18 cellular contexts compared by ENCODE assay signal in the genomic region with DNA sequence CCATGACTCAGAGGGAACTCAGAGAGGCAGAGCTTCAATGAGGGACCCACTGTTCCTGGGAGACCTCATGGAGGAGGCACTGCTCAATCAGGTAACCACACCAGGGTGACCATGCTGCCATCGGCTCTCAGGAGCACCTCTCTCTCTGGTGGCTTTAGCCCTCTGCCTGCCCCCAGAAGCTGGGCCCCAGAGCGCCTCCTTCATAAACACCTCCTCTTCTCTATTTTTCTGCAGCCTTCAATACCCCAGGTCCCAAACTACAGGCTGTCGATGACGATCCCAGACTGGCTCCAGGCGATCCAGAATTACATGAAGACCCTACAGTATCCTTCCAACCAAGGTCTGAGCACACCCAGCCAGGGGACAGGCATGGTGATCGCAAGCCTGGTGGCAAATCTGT. TPM values are rescaled to one million over a fixed set of nuclear protein-coding genes. Genes with fewer than 3 reads are reported as not detected.
DNase-seq lines count a peak whose midpoint lies in the region; ATAC-seq, FAIRE-seq and TF ChIP-seq lines count a peak whose summit lies in the region.
"Had no signal": no experiment of that assay in that cellular context is flagged by ENCODE, and none has a peak within 500 bp of the region (broad histone marks: within the 10 kb centered on the region; RNA-seq: fewer than 3 reads in every experiment).

No MANE protein-coding gene starts in this region.

- no peaks in the 10 kb centered on the region for H3K23me2 ChIP-seq in H1 (ENCODE audit: low read depth, low read length)

- H3K4me3 ChIP-seq in GM23338 = no peak overlapping the region
- H3K4me3 ChIP-seq in H1 (ENCODE audit: extremely low read depth in 1 of 4, insufficient read depth in 2 of 4, low read depth in 3 of 4, low read length in 4 of 4) = no peak overlapping the region
- no peak overlapping the region for H3K4me3 ChIP-seq in neuronal stem cell (ENCODE audit: low read length in 2 of 2)
- no peak overlapping the region for H3K4me3 ChIP-seq in upper lobe of left lung
- H3K4me3 ChIP-seq: GM23248 had no signal

- CTCF ChIA-PET in WTC11 (lab: Charles Lee) = no interaction called here
- CTCF ChIA-PET in H1 (lab: Charles Lee; ENCODE audit: partially characterized antibody) = interaction anchor here (1.1 to 2.1 kb wide), 2 partner anchors 17 to 37 kb away, joined by 3 to 5 read pairs; no protein-coding TSS in a partner anchor

- H3K18ac ChIP-seq in H1 (ENCODE audit: extremely low read depth, low read length) (no peak overlapping the region), neuronal stem cell (ENCODE audit: low read length) (no peak overlapping the region)

- no peak for TF ChIP-seq RAD21 in H1 (IDR thresholded peaks at IDR 0.05 in 1 of 2, conservative IDR thresholded peaks at IDR 0.05 in 1 of 2; ENCODE audit: low read depth in 2 of 2, low read length in 2 of 2)

- ATAC-seq in GM23338 (no peak), WTC11 (no peak), upper lobe of left lung (ENCODE audit: low FRiP score in 2 of 2) (no peak)
- ATAC-seq: CD8-positive, alpha-beta T cell had no signal

- no peaks in the 10 kb centered on the region; the same call in 1 of the 2 replicates for H3K9me2 ChIP-seq in GM23338 (ENCODE audit: insufficient read depth)

- H3K14ac ChIP-seq in H1 (ENCODE audit: insufficient read length) = no peak overlapping the region
- H3K14ac ChIP-seq in neuronal stem cell (ENCODE audit: low read length) = no peak overlapping the region

- DNase-seq in GM23338 (ENCODE audit: low spot score) = no peak
- DNase-seq in WTC11 (ENCODE audit: low spot score) = no peak
- DNase-seq in H1 (ENCODE audit: low read depth in 1 of 2, low spot score in 2 of 2) = no peak
- no peak for DNase-seq in neuronal stem cell (ENCODE audit: low spot score)
- no peak for DNase-seq in upper lobe of left lung
- DNase-seq in activated T-cell treated with anti-CD3 and anti-CD28 coated beads, Interleukin-2, amount 50 U/mL, for 24 hours = no peak
- DNase-seq in NCI-H146 (lab: John Stamatoyannopoulos, UW) = no peak
- no peak for DNase-seq in stimulated activated naive CD4-positive, alpha-beta T cell treated with Interleukin-2 at 50 U/mL for 16 hours (lab: John Stamatoyannopoulos, UW)
- DNase-seq: Caco-2; CD4-positive, CD25-positive, alpha-beta regulatory T cell; CD8-positive, alpha-beta T cell; DMS153; DND-41; GM23248; HCEC 1CT had no signal

- no peak overlapping the region; the same call in 1 of the 2 replicates for H2BK5ac ChIP-seq in H1 (ENCODE audit: low read depth, low read length)
- H2BK5ac ChIP-seq in neuronal stem cell (ENCODE audit: low read length) = no peak overlapping the region

- POLR2A ChIA-PET in WTC11 (lab: Charles Lee) (no interaction called here), H1 (lab: Charles Lee; ENCODE audit: partially characterized antibody) (interaction anchor here (0.9 to 12.7 kb wide), 7 partner anchors 9 to 46 kb away, joined by 3 to 240 read pairs (median 7); a partner anchor contains a TSS)

- H3F3A ChIP-seq in GM23338 (replicated peaks; ENCODE audit: low read depth) = peaks cover 79% of the 10 kb centered on the region

- H3K9me3 Mint-ChIP-seq in GM23338 (no peaks in the 10 kb centered on the region; the same call in 2 of the 3 replicates), WTC11 (no peaks in the 10 kb centered on the region)
- H3K9me3 Mint-ChIP-seq in activated T-cell treated with anti-CD3 and anti-CD28 coated beads, Interleukin-2, amount 50 U/mL, for 24 hours = no peaks in the 10 kb centered on the region
- H3K9me3 Mint-ChIP-seq: CD8-positive, alpha-beta T cell had no signal

- H2BK15ac ChIP-seq in H1 (ENCODE audit: low read length) (no peak overlapping the region), neuronal stem cell (ENCODE audit: low read length) (no peak overlapping the region)

- H3K27ac ChIP-seq in GM23338 (ENCODE audit: low read depth) (peak overlapping the region; percentile 85), H1 (ENCODE audit: low read depth, low read length) (no peak overlapping the region), neuronal stem cell (replicated peaks; ENCODE audit: low read length) (no peak overlapping the region), upper lobe of left lung (no peak overlapping the region)
- H3K27ac ChIP-seq: C4-2B, GM23248 had no signal

- no peak for FAIRE-seq in H1 (lab: Jason Lieb, UNC)
- FAIRE-seq: G401.6, H54 had no signal

- H2BK20ac ChIP-seq in H1 (ENCODE audit: low read length) = no peak overlapping the region

- H2BK120ac ChIP-seq in H1 (replicated peaks; ENCODE audit: low read depth, low read length) (no peak overlapping the region), neuronal stem cell (ENCODE audit: low read depth, low read length) (no peak overlapping the region)

- H3K4me1 ChIP-seq in GM23338 (ENCODE audit: insufficient read depth) (peaks cover 54% of the 10 kb centered on the region), H1 (replicated peaks in 1 of 4; ENCODE audit: control insufficient read depth in 3 of 4, insufficient read depth in 4 of 4, low read length in 3 of 4) (peaks cover 2 to 9% (median 6%) of the 10 kb centered on the region in 4 experiments; a peak in 5 of 7 replicates), neuronal stem cell (ENCODE audit: control insufficient read depth in 2 of 2, insufficient read depth in 1 of 2, low read depth in 1 of 2, low read length in 2 of 2) (peaks cover 0 to 1% of the 10 kb centered on the region in 2 donors), upper lobe of left lung (no peaks in the 10 kb centered on the region)
- H3K4me1 ChIP-seq: Caco-2 had no signal

- TF ChIP-seq POLR2A in H1 (IDR thresholded peaks at IDR 0.05; ENCODE audit: control extremely low read depth in 1 of 2, low read depth in 2 of 2, low read length in 2 of 2) (no peak; a peak in 1 of 3 replicates), upper lobe of left lung (IDR thresholded peaks at IDR 0.05) (no peak)

- no peak for TF ChIP-seq CTCF in GM23338 (conservative IDR thresholded peaks at IDR 0.05; ENCODE audit: low read depth in 2 of 2)
- TF ChIP-seq CTCF in WTC11 (IDR thresholded peaks at IDR 0.05) = no peak
- TF ChIP-seq CTCF in H1 (IDR thresholded peaks at IDR 0.05; ENCODE audit: control extremely low read depth in 1 of 3, insufficient read depth in 1 of 3, low read depth in 1 of 3, low read length in 3 of 3) = no peak
- no peak for TF ChIP-seq CTCF in upper lobe of left lung (IDR thresholded peaks at IDR 0.05)

- H3K27me3 ChIP-seq in GM23338 (ENCODE audit: insufficient read depth) (no peaks in the 10 kb centered on the region), H1 (replicated peaks in 1 of 4; ENCODE audit: control insufficient read depth in 3 of 4, extremely low read depth in 1 of 4, insufficient read depth in 3 of 4, low read length in 3 of 4) (no peaks in the 10 kb centered on the region), neuronal stem cell (ENCODE audit: control insufficient read depth in 3 of 3, insufficient read depth in 3 of 3, low read depth in 1 of 3, low read length in 3 of 3) (no peaks in the 10 kb centered on the region), upper lobe of left lung (no peaks in the 10 kb centered on the region)

- H3K4me2 ChIP-seq in GM23338 (no peak overlapping the region), H1 (ENCODE audit: insufficient read depth in 1 of 2, low read depth in 2 of 2, low read length in 2 of 2) (no peak overlapping the region), neuronal stem cell (ENCODE audit: insufficient read depth, low read length, poor library complexity, severe bottlenecking) (no peak overlapping the region)

- H3K23ac ChIP-seq in H1 (ENCODE audit: insufficient read length) = no peak overlapping the region
- peak overlapping the region; percentile 4 for H3K23ac ChIP-seq in neuronal stem cell (ENCODE audit: low read depth, low read length, poor library complexity)

- H3K27me3 Mint-ChIP-seq in GM23338 (ENCODE audit: insufficient read depth, low read depth, poor library complexity) (peaks cover 35% of the 10 kb centered on the region), WTC11 (ENCODE audit: low read depth) (no peaks in the 10 kb centered on the region)
- H3K27me3 Mint-ChIP-seq in activated T-cell treated with anti-CD3 and anti-CD28 coated beads, Interleukin-2, amount 50 U/mL, for 24 hours = peaks cover 35% of the 10 kb centered on the region

- peaks cover 97% of the 10 kb centered on the region for H3K36me3 ChIP-seq in GM23338 (ENCODE audit: insufficient read depth)
- H3K36me3 ChIP-seq in H1 (ENCODE audit: control insufficient read depth in 2 of 4, insufficient read depth in 4 of 4, low read length in 3 of 4) = peaks cover 47 to 99% (median 89%) of the 10 kb centered on the region in 4 experiments
- peaks cover 7 to 20% of the 10 kb centered on the region in 2 donors for H3K36me3 ChIP-seq in neuronal stem cell (replicated peaks in 1 of 2; ENCODE audit: control insufficient read depth in 2 of 2, insufficient read depth in 2 of 2, low read length in 2 of 2)
- H3K36me3 ChIP-seq in upper lobe of left lung = no peaks in the 10 kb centered on the region

- no peak overlapping the region for H3K56ac ChIP-seq in H1 (replicated peaks; ENCODE audit: insufficient read length, low read depth, low read length)

- H3K79me1 ChIP-seq in H1 (ENCODE audit: low read depth, low read length) (peaks cover 11% of the 10 kb centered on the region), neuronal stem cell (ENCODE audit: low read depth, low read length) (no peaks in the 10 kb centered on the region)

- no peak overlapping the region for H4K91ac ChIP-seq in H1 (replicated peaks; ENCODE audit: insufficient read length, low read length)
- H4K91ac ChIP-seq in neuronal stem cell (ENCODE audit: low read depth, low read length, poor library complexity) = no peak overlapping the region

- H4K8ac ChIP-seq in H1 (ENCODE audit: extremely low read depth, insufficient read depth, low read length) = peak overlapping the region; percentile 36; the same call in 1 of the 2 replicates
- no peak overlapping the region for H4K8ac ChIP-seq in neuronal stem cell (ENCODE audit: low read depth, low read length)

- no peak overlapping the region for H2BK12ac ChIP-seq in H1 (ENCODE audit: low read depth, low read length)
- no peak overlapping the region for H2BK12ac ChIP-seq in neuronal stem cell (ENCODE audit: low read length)

- peaks cover 100% of the 10 kb centered on the region for H3K36me3 Mint-ChIP-seq in GM23338 (ENCODE audit: low read depth)
- H3K36me3 Mint-ChIP-seq in WTC11 = peaks cover 100% of the 10 kb centered on the region
- no peaks in the 10 kb centered on the region for H3K36me3 Mint-ChIP-seq in activated T-cell treated with anti-CD3 and anti-CD28 coated beads, Interleukin-2, amount 50 U/mL, for 24 hours (ENCODE audit: low read depth)
- H3K36me3 Mint-ChIP-seq: CD4-positive, CD25-positive, alpha-beta regulatory T cell; CD8-positive, alpha-beta T cell had no signal

- H3K4ac ChIP-seq in H1 (replicated peaks; ENCODE audit: insufficient read length, low read depth, low read length) = no peak overlapping the region
- no peak overlapping the region for H3K4ac ChIP-seq in neuronal stem cell (ENCODE audit: low read length)

- no peak overlapping the region; the same call in 2 of the 3 replicates for H3K4me3 Mint-ChIP-seq in GM23338
- H3K4me3 Mint-ChIP-seq in WTC11 = no peak overlapping the region
- no peak overlapping the region for H3K4me3 Mint-ChIP-seq in activated T-cell treated with anti-CD3 and anti-CD28 coated beads, Interleukin-2, amount 50 U/mL, for 24 hours
- H3K4me3 Mint-ChIP-seq: CD4-positive, CD25-positive, alpha-beta regulatory T cell; CD8-positive, alpha-beta T cell had no signal

- no peak for TF ChIP-seq EP300 in H1 (IDR thresholded peaks at IDR 0.05; ENCODE audit: borderline replicate concordance in 1 of 2, low read depth in 2 of 2, low read length in 2 of 2)
- TF ChIP-seq EP300 in upper lobe of left lung (IDR thresholded peaks at IDR 0.05) = no peak

- no peak overlapping the region for H4K5ac ChIP-seq in H1 (ENCODE audit: insufficient read length, low read depth, low read length)

- H3K27ac Mint-ChIP-seq in GM23338 (peak overlapping the region; percentile 84), WTC11 (peak overlapping the region; percentile 75)
- no peak overlapping the region for H3K27ac Mint-ChIP-seq in activated T-cell treated with anti-CD3 and anti-CD28 coated beads, Interleukin-2, amount 50 U/mL, for 24 hours
- H3K27ac Mint-ChIP-seq: CD4-positive, CD25-positive, alpha-beta regulatory T cell; CD8-positive, alpha-beta T cell had no signal

- H3K9me3 ChIP-seq in H1 (ENCODE audit: insufficient read depth in 2 of 2, low read depth in 1 of 2, low read length in 1 of 2) (no peaks in the 10 kb centered on the region), neuronal stem cell (replicated peaks in 1 of 2; ENCODE audit: control insufficient read depth in 2 of 2, insufficient read depth in 1 of 2, low read depth in 1 of 2, low read length in 2 of 2) (peaks cover 0 to 2% of the 10 kb centered on the region in 2 donors), upper lobe of left lung (no peaks in the 10 kb centered on the region)
- H3K9me3 ChIP-seq: Caco-2 had no signal

- H3K79me2 ChIP-seq in GM23338 (replicated peaks; ENCODE audit: insufficient read depth) (peaks cover 52% of the 10 kb centered on the region), H1 (ENCODE audit: control insufficient read depth in 1 of 2, insufficient read depth in 2 of 2, low read length in 2 of 2) (peaks cover 0 to 34% of the 10 kb centered on the region in 2 experiments; a peak in 2 of 4 replicates)

- no peak overlapping the region for H2AK5ac ChIP-seq in H1 (ENCODE audit: low read depth, low read length)
- H2AK5ac ChIP-seq in neuronal stem cell (ENCODE audit: low read depth, low read length) = no peak overlapping the region

- H3K9ac ChIP-seq in H1 (replicated peaks in 1 of 4; ENCODE audit: extremely low read depth in 1 of 4, low read depth in 3 of 4, low read length in 3 of 4) (no peak overlapping the region), neuronal stem cell (ENCODE audit: low read depth, low read length, poor library complexity) (no peak overlapping the region)
- H3K9ac ChIP-seq: GM23248 had no signal

- H2AFZ ChIP-seq in GM23338 = no peak overlapping the region
- no peak overlapping the region for H2AFZ ChIP-seq in H1 (ENCODE audit: low read length)
- no peak overlapping the region for H2AFZ ChIP-seq in neuronal stem cell (ENCODE audit: low read length)
- H2AFZ ChIP-seq: GM23248 had no signal

- H3K4me1 Mint-ChIP-seq in GM23338 (peaks cover 65% of the 10 kb centered on the region), WTC11 (peaks cover 79% of the 10 kb centered on the region)
- H3K4me1 Mint-ChIP-seq in activated T-cell treated with anti-CD3 and anti-CD28 coated beads, Interleukin-2, amount 50 U/mL, for 24 hours (ENCODE audit: low read depth) = no peaks in the 10 kb centered on the region

- WGBS in H1 (ENCODE audit: extremely low coverage in 1 of 2, insufficient coverage in 1 of 2, insufficient read length in 1 of 2, insufficient replicate concordance in 2 of 2, low coverage in 1 of 2, low lambda C conversion rate in 2 of 2, missing lambda C conversion rate in 1 of 2), 2 experiments = 94% methylated on average over 6 of the region's 6 CpGs; no CpG with 5 or more reads in 1 of the 2 experiments
- no CpG with 5 or more reads among the region's 6 CpGs for WGBS in neuronal stem cell (ENCODE audit: extremely low coverage in 2 of 2, insufficient read length in 2 of 2, insufficient replicate concordance in 1 of 2), 2 donors
- WGBS in upper lobe of left lung, 2 donors = 94 to 100% methylated on average over 6 of the region's 6 CpGs

- peaks cover 70% of the 10 kb centered on the region for H4K20me1 ChIP-seq in GM23338 (replicated peaks; ENCODE audit: insufficient read depth)
- H4K20me1 ChIP-seq in H1 (replicated peaks in 1 of 2; ENCODE audit: control insufficient read depth in 1 of 2, insufficient read depth in 2 of 2, low read length in 2 of 2) = peaks cover under 1 to 11% of the 10 kb centered on the region in 2 experiments

RNA-seq across cellular contexts. Expression of a gene that starts 10.6 kb away (rescaled TPM):
- 305 and 381 TPM in 2 replicates for total RNA-seq in GM23338 (2014; rRNA removed; shearing (Covaris generic))
- 129 and 136 TPM in 2 replicates for polyA plus RNA-seq in GM23338 (2016; fragmentation: Nextera tagmentation; extraction: Ambion mirVana)
- total RNA-seq in WTC11 (2021) = 251 to 303 TPM (median 254 TPM) in 3 replicates
- 184 and 187 TPM in 2 replicates for total RNA-seq in H1 (2021; fragmentation: NEBNext Ultra II Directional; extraction: Animal tissue kit (Norgen Biotek cat#: 25700))
- 44.0 and 51.4 TPM in 2 replicates for polyA plus RNA-seq in H1 (2011; rRNA removed)
- 58.3 TPM for polyA plus RNA-seq in H1 (2011; cell fraction: cytosol; rRNA removed)
- 162 TPM for polyA plus RNA-seq in H1 (2011; cell fraction: nucleus; rRNA removed)
- polyA plus RNA-seq in H1 (2012, experiment 1 of 2) = 80.3 to 102 TPM (median 93.1 TPM) in 4 replicates
- 13.9 TPM for polyA plus RNA-seq in H1 (2012, experiment 2 of 2)
- polyA plus RNA-seq in H1 (2013, experiment 1 of 2) = 125 TPM
- polyA plus RNA-seq in H1 (2013, experiment 2 of 2) = 109 TPM
- 145 and 147 TPM in 2 replicates for polyA minus RNA-seq in H1 (2011; rRNA and poly(A)+ RNA removed)
- 113 TPM for polyA minus RNA-seq in H1 (2011; cell fraction: cytosol; rRNA and poly(A)+ RNA removed)
- 237 TPM for polyA minus RNA-seq in H1 (2011; cell fraction: nucleus; rRNA and poly(A)+ RNA removed)
- 6.6 TPM for polyA plus RNA-seq in neuronal stem cell (2013, experiment 1 of 2)
- 6.6 TPM for polyA plus RNA-seq in neuronal stem cell (2013, experiment 2 of 2)
- total RNA-seq in upper lobe of left lung = 1 to 10 TPM in 4 of 6 donors, under 1 TPM in 2; 0.30 to 3.1 (median 1.4) TPM
- total RNA-seq: CD8-positive, alpha-beta T cell; GM23248 had no signal

RNA-seq across cellular contexts. Expression of a gene that starts 54.7 kb away (rescaled TPM):
- total RNA-seq in GM23338 (2014; rRNA removed; shearing (Covaris generic)) = 49.6 and 54.3 TPM in 2 replicates
- 14.6 and 15.2 TPM in 2 replicates for polyA plus RNA-seq in GM23338 (2016; fragmentation: Nextera tagmentation; extraction: Ambion mirVana)
- total RNA-seq in WTC11 (2021) = 38.6 to 41.7 TPM (median 40.2 TPM) in 3 replicates
- 36.0 and 39.9 TPM in 2 replicates for total RNA-seq in H1 (2021; fragmentation: NEBNext Ultra II Directional; extraction: Animal tissue kit (Norgen Biotek cat#: 25700))
- polyA plus RNA-seq in H1 (2011; rRNA removed) = 15.7 and 18.1 TPM in 2 replicates
- polyA plus RNA-seq in H1 (2011; cell fraction: cytosol; rRNA removed) = 17.6 TPM
- 14.5 TPM for polyA plus RNA-seq in H1 (2011; cell fraction: nucleus; rRNA removed)
- 17.1 to 25.9 TPM (median 19.9 TPM) in 4 replicates for polyA plus RNA-seq in H1 (2012, experiment 1 of 2)
- 3.5 TPM for polyA plus RNA-seq in H1 (2012, experiment 2 of 2)
- polyA plus RNA-seq in H1 (2013, experiment 1 of 2) = 24.0 TPM
- 20.7 TPM for polyA plus RNA-seq in H1 (2013, experiment 2 of 2)
- 29.8 and 44.0 TPM in 2 replicates for polyA minus RNA-seq in H1 (2011; rRNA and poly(A)+ RNA removed)
- polyA minus RNA-seq in H1 (2011; cell fraction: cytosol; rRNA and poly(A)+ RNA removed) = 27.1 TPM
- polyA minus RNA-seq in H1 (2011; cell fraction: nucleus; rRNA and poly(A)+ RNA removed) = 45.1 TPM
- 22.9 TPM for polyA plus RNA-seq in neuronal stem cell (2013, experiment 1 of 2)
- 25.3 TPM for polyA plus RNA-seq in neuronal stem cell (2013, experiment 2 of 2)
- 10 to 100 TPM; 29.4 to 68.7 (median 35.6) TPM for total RNA-seq in upper lobe of left lung

Comparison
In these comparisons a context has a peak if more than half of its experiments do, and no peak if none do; other contexts are left out.
1. RNA of a gene that starts 10.6 kb away (total RNA-seq): 305 to 381 TPM in GM23338, 251 to 303 TPM in WTC11 and 184 to 187 TPM in H1; 0.30 to 3.1 TPM in upper lobe of left lung; every median in the first group is over 10 times any median in the second.